ENCODE assay signal across 8 cellular contexts in the genomic region with DNA sequence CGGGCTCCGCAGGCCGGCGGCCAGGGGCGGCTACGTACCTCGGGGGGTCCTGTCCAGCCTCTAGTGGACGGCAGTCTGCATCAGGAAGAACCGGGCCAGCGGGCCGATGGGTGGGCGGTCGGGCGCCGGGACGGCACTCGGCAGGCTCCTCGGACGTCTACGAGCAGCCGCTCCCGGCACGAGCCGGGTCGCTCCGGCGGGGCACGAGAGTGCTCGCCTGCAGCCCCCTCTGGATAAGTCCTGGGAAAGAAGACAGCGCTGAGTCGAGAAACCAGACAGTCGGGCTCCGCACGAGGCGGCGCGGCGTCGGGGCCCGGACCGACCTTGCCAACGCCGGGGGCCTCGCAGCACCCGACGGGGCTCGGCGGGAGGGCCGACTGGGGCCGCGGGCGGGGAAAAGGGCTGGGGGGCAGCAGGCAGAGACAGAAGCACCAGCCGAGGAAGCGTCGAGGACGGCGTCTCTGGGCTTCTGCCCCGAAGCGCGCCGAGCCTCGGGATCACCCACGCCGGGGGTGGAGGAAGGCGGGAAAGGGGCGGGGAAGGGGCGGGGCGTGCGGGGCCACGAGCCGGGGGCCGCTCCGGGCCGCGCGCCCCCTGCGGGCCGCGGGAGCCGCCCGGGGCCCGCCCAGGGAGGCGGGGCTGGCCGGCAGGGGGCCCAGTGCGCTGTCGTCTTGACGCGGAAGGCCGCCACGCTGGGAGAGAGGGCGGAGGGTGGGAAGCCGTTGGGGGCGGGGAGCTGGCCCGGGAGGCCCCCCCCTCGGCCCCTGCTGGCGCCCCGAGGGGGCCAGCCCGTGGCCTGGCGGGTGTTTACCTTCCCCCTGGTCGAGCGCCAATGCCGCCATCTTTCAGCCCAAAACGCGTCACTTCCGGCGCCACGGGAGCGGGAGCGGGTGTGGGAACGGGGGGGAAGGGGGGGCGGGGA. TPM values are rescaled to one million over a fixed set of nuclear protein-coding genes. Genes with fewer than 3 reads are reported as not detected.
A peak's percentile ranks its signal among the peaks of the same experiment; 100 is the strongest.
DNase-seq lines count a peak whose midpoint lies in the region; ATAC-seq, FAIRE-seq and TF ChIP-seq lines count a peak whose summit lies in the region.

No MANE protein-coding gene starts in this region.

- H3K79me2 ChIP-seq in SU-DHL-6 (ENCODE audit: insufficient read depth, low read length): peaks cover 49% of the 10 kb centered on the region

- H3K27me3 ChIP-seq in SU-DHL-6 (ENCODE audit: low read length): no peaks in the 10 kb centered on the region
- H3K27me3 ChIP-seq in heart left ventricle: peaks cover 0 to 46% (median 0%) of the 10 kb centered on the region in 9 donors

- TF ChIP-seq CTCF in SU-DHL-6 (IDR thresholded peaks at IDR 0.05; ENCODE audit: insufficient read depth, low read length, poor library complexity, severe bottlenecking) (no peak), heart left ventricle (IDR thresholded peaks at IDR 0.05) (peak in 6 of 12 donors; percentile 19 to 40 (median 30)), type B pancreatic cell (conservative IDR thresholded peaks at IDR 0.05) (peak; percentile 40)

- no peaks in the 10 kb centered on the region for H3K9me3 Mint-ChIP-seq in activated naive CD8-positive, alpha-beta T cell treated with anti-CD3 and anti-CD28 coated beads, Interleukin-2, amount 50 U/mL, for 24 hours
- no peaks in the 10 kb centered on the region for H3K9me3 Mint-ChIP-seq in type B pancreatic cell

- 0 out of 2 replicates have a peak, but pooled peaks cover 5% of the 10 kb centered on the region for H4K20me1 ChIP-seq in SU-DHL-6 (ENCODE audit: low read depth, low read length)

- H3K36me3 ChIP-seq in SU-DHL-6 (ENCODE audit: low read length) (no peaks in the 10 kb centered on the region), heart left ventricle (no peaks in the 10 kb centered on the region)

- 0 to 50% (median 17%) methylated on average over 44 to 107 of the region's 111 CpGs for WGBS in heart left ventricle, 4 donors

- H3K27ac ChIP-seq in SU-DHL-6 (ENCODE audit: low read depth, low read length): peak overlapping the region; percentile 79
- H3K27ac ChIP-seq in heart left ventricle: peak overlapping the region; percentile 90 to 97 (median 96)

- intact Hi-C loops in heart left ventricle (cut with DNase I): loop anchor here in 5 of 10 donors (1.0 to 10.0 kb wide), 6 partner anchors 29 to 240 kb away; a partner anchor contains a TSS
- intact Hi-C loops in posterior cingulate gyrus (cut with DNase I): loop anchor here (1.0 to 2.0 kb wide), 2 partner anchors 29 to 116 kb away; a partner anchor contains a TSS

- H3K4me3 ChIP-seq in SU-DHL-6 (ENCODE audit: insufficient read depth, low read length, poor library complexity, severe bottlenecking) (peak overlapping the region; percentile 88), heart left ventricle (peak overlapping the region; percentile 51 to 99 (median 82))

- peaks cover 0 to 13% (median under 1%) of the 10 kb centered on the region in 12 donors for H3K4me1 ChIP-seq in heart left ventricle

- H3K27me3 Mint-ChIP-seq in activated naive CD8-positive, alpha-beta T cell treated with anti-CD3 and anti-CD28 coated beads, Interleukin-2, amount 50 U/mL, for 24 hours: no peaks in the 10 kb centered on the region
- no peaks in the 10 kb centered on the region for H3K27me3 Mint-ChIP-seq in type B pancreatic cell

- H3K27ac Mint-ChIP-seq in activated naive CD8-positive, alpha-beta T cell treated with anti-CD3 and anti-CD28 coated beads, Interleukin-2, amount 50 U/mL, for 24 hours: no peak overlapping the region
- H3K27ac Mint-ChIP-seq in type B pancreatic cell: peak overlapping the region; percentile 97

- peak overlapping the region; percentile 87 for H3K4me3 Mint-ChIP-seq in activated naive CD8-positive, alpha-beta T cell treated with anti-CD3 and anti-CD28 coated beads, Interleukin-2, amount 50 U/mL, for 24 hours
- peak overlapping the region; percentile 89 for H3K4me3 Mint-ChIP-seq in type B pancreatic cell

- peaks cover 14% of the 10 kb centered on the region for H3K36me3 Mint-ChIP-seq in activated naive CD8-positive, alpha-beta T cell treated with anti-CD3 and anti-CD28 coated beads, Interleukin-2, amount 50 U/mL, for 24 hours (ENCODE audit: low read depth)
- H3K36me3 Mint-ChIP-seq in type B pancreatic cell: peaks cover 15% of the 10 kb centered on the region

- peak; percentile 92 for ATAC-seq in HG02642 (IDR thresholded peaks at IDR 0.05; ENCODE audit: poor library complexity, unreplicated experiment)
- peak; percentile 95 for ATAC-seq in activated naive CD8-positive, alpha-beta T cell treated with anti-CD3 and anti-CD28 coated beads, Interleukin-2, amount 50 U/mL, for 24 hours
- ATAC-seq in heart left ventricle: peak; percentile 93 to 97 (median 96)

- peak; percentile 67 for DNase-seq in GM12891 (ENCODE audit: insufficient read length, low spot score)
- DNase-seq in NCI-H1105 (lab: John Stamatoyannopoulos, UW): peak; percentile 85
- peak; percentile 84 for DNase-seq in activated naive CD8-positive, alpha-beta T cell treated with anti-CD3 and anti-CD28 coated beads, Interleukin-2, amount 50 U/mL, for 24 hours
- DNase-seq in heart left ventricle: peak; percentile 89 to 93 (median 91)
- DNase-seq in posterior cingulate gyrus: peak; percentile 58 to 96 (median 74)
- peak; percentile 94 for DNase-seq in type B pancreatic cell (ENCODE audit: extremely low spot score, unreplicated experiment)

- H3K4me2 ChIP-seq in SU-DHL-6 (ENCODE audit: low read depth, low read length, poor library complexity, severe bottlenecking): peak overlapping the region; percentile 92

- peaks cover 28% of the 10 kb centered on the region for H3K4me1 Mint-ChIP-seq in activated naive CD8-positive, alpha-beta T cell treated with anti-CD3 and anti-CD28 coated beads, Interleukin-2, amount 50 U/mL, for 24 hours
- H3K4me1 Mint-ChIP-seq in type B pancreatic cell (ENCODE audit: unreplicated experiment): peaks cover 22% of the 10 kb centered on the region

- TF ChIP-seq POLR2A in GM12891 (IDR thresholded peaks at IDR 0.05; ENCODE audit: low read depth, low read length) (peak; percentile 87), heart left ventricle (IDR thresholded peaks at IDR 0.05) (peak in 1 of 2 donors; percentile 84)

- H3K9me3 ChIP-seq in SU-DHL-6 (ENCODE audit: insufficient read depth, low read length) (no peaks in the 10 kb centered on the region), heart left ventricle (no peaks in the 10 kb centered on the region)

- H2AFZ ChIP-seq in SU-DHL-6 (ENCODE audit: low read depth, low read length, severe bottlenecking): peak overlapping the region; percentile 89

- H3K9ac ChIP-seq in SU-DHL-6 (ENCODE audit: low read length): peak overlapping the region; percentile 96

- FAIRE-seq in GM12891 (lab: Jason Lieb, UNC): peak; percentile 93

- H3K9me2 ChIP-seq in SU-DHL-6 (replicated peaks; ENCODE audit: insufficient read depth, low read length): no peaks in the 10 kb centered on the region

- H3F3A ChIP-seq in SU-DHL-6 (ENCODE audit: insufficient read depth): peaks cover 8% of the 10 kb centered on the region; the same call in 1 of the 2 replicates

TF ChIP-seq in GM12891, 5 proteins besides CTCF, POLR2A, EP300 and RAD21:
- TF ChIP-seq POU2F2 (IDR thresholded peaks at IDR 0.05; ENCODE audit: low read depth, low read length) (no peak), TAF1 (IDR thresholded peaks at IDR 0.05; ENCODE audit: low read depth, low read length) (peak; percentile 78), POLR2AphosphoS5 (IDR thresholded peaks at IDR 0.05; ENCODE audit: low read depth, low read length) (peak; percentile 88), PAX5 (IDR thresholded peaks at IDR 0.05; ENCODE audit: insufficient read depth, low read length, severe bottlenecking) (no peak)
TF ChIP-seq in GM12891: peak in this region for 2.

RNA-seq across cellular contexts. Expression of a gene that starts 1.9 kb away (rescaled TPM):
- polyA plus RNA-seq in GM12891 (2012; ENCODE audit: low read depth, missing spikeins): 4.4 TPM
- total RNA-seq in heart left ventricle (1 to 10 TPM; 4.1 to 8.4 (median 6.4) TPM), type B pancreatic cell (ENCODE audit: low replicate concordance) (12.0 and 17.6 TPM in 2 replicates)
- polyA plus RNA-seq in heart left ventricle: 1 to 10 TPM; 1.4 to 2.3 TPM

RNA-seq across cellular contexts. Expression of a gene that starts 29.7 kb away (rescaled TPM):
- 123 TPM for polyA plus RNA-seq in GM12891 (2012; ENCODE audit: low read depth, missing spikeins)
- total RNA-seq in heart left ventricle: 100 to 1,000 TPM in 1 of 9 donors, 10 to 100 TPM in 8; 60.0 to 126 (median 83.0) TPM
- polyA plus RNA-seq in heart left ventricle: 10 to 100 TPM; 22.9 to 70.0 TPM
- 368 and 418 TPM in 2 replicates for total RNA-seq in type B pancreatic cell (ENCODE audit: low replicate concordance)

Comparison
In these comparisons a context has a peak if more than half of its experiments do, and no peak if none do; other contexts are left out.
1. Peak in every context shown above with its lines: DNase-seq, ATAC-seq, H3K4me3 ChIP-seq and H3K27ac ChIP-seq.